In the genomic region with DNA sequence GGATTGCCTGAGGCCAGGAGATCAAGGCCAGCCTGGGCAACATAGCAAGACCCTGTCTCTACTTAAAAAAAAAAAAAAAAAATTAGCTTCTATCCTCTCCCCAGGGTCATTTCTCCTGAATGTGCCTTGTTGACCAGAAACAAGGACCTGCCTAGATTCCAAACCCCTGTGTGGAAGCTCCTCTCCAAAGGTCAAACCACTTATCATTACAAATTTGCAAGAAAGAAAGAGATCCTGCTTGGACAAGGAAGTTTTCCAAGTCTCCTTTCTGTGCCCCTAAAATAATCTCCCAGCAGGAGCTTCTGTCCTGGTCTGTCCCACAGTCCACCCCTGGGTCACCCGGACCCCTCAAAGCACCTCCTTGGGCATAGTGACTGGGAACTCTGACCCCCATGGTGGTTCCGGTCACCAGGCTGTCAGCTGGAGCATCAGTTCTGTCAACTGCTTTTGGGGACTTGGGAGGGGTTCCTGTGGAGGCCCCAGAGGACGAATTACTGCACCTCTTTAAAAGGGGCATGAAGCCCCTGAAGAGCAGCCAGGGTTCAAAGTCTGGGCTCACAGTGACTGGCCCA, we compare ENCODE assay signal across 14 cellular contexts. TPM values are rescaled to one million over a fixed set of nuclear protein-coding genes. Genes with fewer than 3 reads are reported as not detected.
A peak's percentile ranks its signal among the peaks of the same experiment; 100 is the strongest.
DNase-seq lines count a peak whose midpoint lies in the region; ATAC-seq and TF ChIP-seq lines count a peak whose summit lies in the region.
"Had no signal": no experiment of that assay in that cellular context is flagged by ENCODE, and none has a peak within 500 bp of the region (broad histone marks: within the 10 kb centered on the region; RNA-seq: fewer than 3 reads in every experiment).

No MANE protein-coding gene starts in this region.

- TF ChIP-seq POLR2A in breast epithelium (IDR thresholded peaks at IDR 0.05) (no peak), transverse colon (IDR thresholded peaks at IDR 0.05) (no peak)

- H3K36me3 Mint-ChIP-seq in activated naive CD4-positive, alpha-beta T cell treated with anti-CD3 and anti-CD28 coated beads, Interleukin-2, amount 50 U/mL, for 24 hours: no peaks in the 10 kb centered on the region

- intact Hi-C loops in breast epithelium (cut with DNase I; ENCODE audit: low total_unique reads): no loop called here
- intact Hi-C loops in transverse colon (cut with DNase I; ENCODE audit: low total_unique reads): loop anchor here (5.0 kb wide), 1 partner anchor 33 kb away; no protein-coding TSS in a partner anchor

- 69 to 75% methylated on average over 1 to 3 of the region's 3 CpGs for WGBS in transverse colon (ENCODE audit: low coverage in 1 of 2), 2 donors

- ATAC-seq in GM19397 (IDR thresholded peaks at IDR 0.05; ENCODE audit: unreplicated experiment): no peak

- no peak overlapping the region for H3K4me3 ChIP-seq in breast epithelium
- H3K4me3 ChIP-seq in muscle layer of colon (ENCODE audit: low read depth in 1 of 2, low read length in 2 of 2): no peak overlapping the region
- no peak overlapping the region for H3K4me3 ChIP-seq in transverse colon

- H3K27me3 ChIP-seq in breast epithelium (no peaks in the 10 kb centered on the region), muscle layer of colon (ENCODE audit: control insufficient read depth in 1 of 2, insufficient read depth in 2 of 2, low read length in 2 of 2) (no peaks in the 10 kb centered on the region), transverse colon (no peaks in the 10 kb centered on the region)

- no peaks in the 10 kb centered on the region for H3K9me3 Mint-ChIP-seq in activated naive CD4-positive, alpha-beta T cell treated with anti-CD3 and anti-CD28 coated beads, Interleukin-2, amount 50 U/mL, for 24 hours
- H3K9me3 Mint-ChIP-seq: activated B cell treated with CpG ODN at 0.5 μM for 24 hours had no signal

- H3K27ac Mint-ChIP-seq in activated naive CD4-positive, alpha-beta T cell treated with anti-CD3 and anti-CD28 coated beads, Interleukin-2, amount 50 U/mL, for 24 hours: peak overlapping the region; percentile 65
- H3K27ac Mint-ChIP-seq: activated B cell treated with CpG ODN at 0.5 μM for 24 hours had no signal

- H3K4me1 Mint-ChIP-seq in activated naive CD4-positive, alpha-beta T cell treated with anti-CD3 and anti-CD28 coated beads, Interleukin-2, amount 50 U/mL, for 24 hours: peaks cover 95% of the 10 kb centered on the region

- H3K4me1 ChIP-seq in breast epithelium: peaks cover 14 to 58% of the 10 kb centered on the region in 2 donors
- H3K4me1 ChIP-seq in muscle layer of colon (ENCODE audit: insufficient read depth, low read length): peaks cover 100% of the 10 kb centered on the region
- peaks cover 61 to 99% (median 94%) of the 10 kb centered on the region in 4 donors for H3K4me1 ChIP-seq in transverse colon

- no peak for TF ChIP-seq EP300 in transverse colon (IDR thresholded peaks at IDR 0.05; ENCODE audit: low read depth)

- in situ Hi-C loops in transverse colon (cut with MboI; ENCODE audit: low pct_ligation_motif_present in 1 of 4, low pct_unique_long_range_greater_than_20kb in 1 of 4, low sequenced_read_pairs in 3 of 4): no loop called here

- no peak for DNase-seq in activated naive CD4-positive, alpha-beta T cell treated with anti-CD3 and anti-CD28 coated beads, Interleukin-2, amount 50 U/mL, for 16 hours
- DNase-seq in breast epithelium (ENCODE audit: low spot score in 2 of 2): no peak
- DNase-seq in transverse colon: no peak
- no peak for DNase-seq in DMS53 (lab: John Stamatoyannopoulos, UW)
- DNase-seq in SIG-M5 treated with dmso at 0.1 percent for 504 hours (lab: John Stamatoyannopoulos, UW; ENCODE audit: unreplicated experiment): no peak
- DNase-seq: activated B cell treated with CpG ODN at 0.5 μM for 24 hours; activated effector memory CD4-positive, alpha-beta T cell treated with Interleukin-2 at 50 U/mL for 16 hours; effector CD4-positive, alpha-beta T cell; RPMI8226; stimulated activated CD4-positive, alpha-beta T cell treated with anti-CD3 and anti-CD28 coated beads, Interleukin-4, amount 100 ng/mL, for 24 hours had no signal

- TF ChIP-seq CTCF in breast epithelium (IDR thresholded peaks at IDR 0.05): no peak
- TF ChIP-seq CTCF in transverse colon (IDR thresholded peaks at IDR 0.05): no peak

- H3K4me3 Mint-ChIP-seq in activated naive CD4-positive, alpha-beta T cell treated with anti-CD3 and anti-CD28 coated beads, Interleukin-2, amount 50 U/mL, for 24 hours: no peak overlapping the region
- H3K4me3 Mint-ChIP-seq: activated B cell treated with CpG ODN at 0.5 μM for 24 hours had no signal

- H3K36me3 ChIP-seq in breast epithelium (no peaks in the 10 kb centered on the region), muscle layer of colon (ENCODE audit: insufficient read depth, low read length) (peaks cover 15% of the 10 kb centered on the region), transverse colon (no peaks in the 10 kb centered on the region)

- H3K9me3 ChIP-seq in breast epithelium: no peaks in the 10 kb centered on the region
- H3K9me3 ChIP-seq in muscle layer of colon (ENCODE audit: low read length): no peaks in the 10 kb centered on the region
- H3K9me3 ChIP-seq in transverse colon: no peaks in the 10 kb centered on the region

- H3K27me3 Mint-ChIP-seq in activated naive CD4-positive, alpha-beta T cell treated with anti-CD3 and anti-CD28 coated beads, Interleukin-2, amount 50 U/mL, for 24 hours: no peaks in the 10 kb centered on the region

- peak overlapping the region; percentile 88 for H3K9ac ChIP-seq in muscle layer of colon (ENCODE audit: low read length)
- H3K9ac ChIP-seq: KMS-11 had no signal

- H3K27ac ChIP-seq in breast epithelium (peak overlapping the region; percentile 83 to 94), muscle layer of colon (ENCODE audit: low read depth, low read length) (peak overlapping the region; percentile 85), transverse colon (peak overlapping the region; percentile 93 to 99 (median 96))
- H3K27ac ChIP-seq: KMS-11 had no signal

RNA-seq across cellular contexts. Expression of a gene that starts 38.4 kb away (rescaled TPM):
- total RNA-seq in breast epithelium: 100 to 1,000 TPM in 2 of 3 donors, 10 to 100 TPM in 1; 75.0 to 295 (median 290) TPM
- total RNA-seq in transverse colon: 100 to 1,000 TPM; 127 to 403 (median 197) TPM
